10 cellular contexts compared by ENCODE assay signal in genomic region chr9:97703437-97704326, GRCh38. TPM values are rescaled to one million over a fixed set of nuclear protein-coding genes. Genes with fewer than 3 reads are reported as not detected.
DNase-seq lines count a peak whose midpoint lies in the region; ATAC-seq and TF ChIP-seq lines count a peak whose summit lies in the region.
"Had no signal": no experiment of that assay in that cellular context is flagged by ENCODE, and none has a peak within 500 bp of the region (broad histone marks: within the 10 kb centered on the region; RNA-seq: fewer than 3 reads in every experiment).

No MANE protein-coding gene starts in this region.

- no peak for DNase-seq in CD8-positive, alpha-beta memory T cell
- DNase-seq in HCT116 (ENCODE audit: low read depth, low spot score) (peak; percentile 87), SJCRH30 (peak; percentile 26 to 48), epithelial cell of prostate (ENCODE audit: low read depth, low spot score) (peak; percentile 80), cortex of kidney (lab: John Stamatoyannopoulos, UW) (no peak), HEK293T (ENCODE audit: extremely low spot score) (no peak)
- peak in 1 of 2 donors; percentile 8 for DNase-seq in stimulated activated effector memory CD8-positive, alpha-beta T cell treated with anti-CD3 and anti-CD28 coated beads, Interleukin-12 subunit alpha, Interleukin-12 subunit beta, amount 100 ng/mL, for 72 hours (ENCODE audit: low spot score in 2 of 2)
- DNase-seq: heart left ventricle had no signal

- peak overlapping the region; percentile 41 for H3K9ac ChIP-seq in HCT116 (ENCODE audit: low read length)

- no peaks in the 10 kb centered on the region for H3K9me3 ChIP-seq in CD8-positive, alpha-beta memory T cell (ENCODE audit: low read length)
- no peaks in the 10 kb centered on the region for H3K9me3 ChIP-seq in HCT116 (ENCODE audit: control insufficient read depth in 1 of 2, insufficient read depth in 1 of 2, low read depth in 1 of 2, low read length in 2 of 2)
- H3K9me3 ChIP-seq in SJCRH30 (replicated peaks): no peaks in the 10 kb centered on the region
- H3K9me3 ChIP-seq: heart left ventricle had no signal

- H4K20me1 ChIP-seq in HCT116 (ENCODE audit: insufficient read depth): no peaks in the 10 kb centered on the region

- POLR2A ChIA-PET in CD8-positive, alpha-beta memory T cell (lab: Charles Lee): no interaction called here
- POLR2A ChIA-PET in HCT116 (lab: Charles Lee) (no interaction called here), HEK293T (lab: Yijun Ruan, JAX) (no interaction called here)

- H3K27me3 ChIP-seq in CD8-positive, alpha-beta memory T cell (ENCODE audit: insufficient read depth, low read length, poor library complexity, severe bottlenecking): no peaks in the 10 kb centered on the region
- H3K27me3 ChIP-seq in HCT116 (ENCODE audit: insufficient read depth, low read length) (no peaks in the 10 kb centered on the region), SJCRH30 (no peaks in the 10 kb centered on the region)

- H3K9me3 Mint-ChIP-seq in CD8-positive, alpha-beta memory T cell: no peaks in the 10 kb centered on the region
- no peaks in the 10 kb centered on the region for H3K9me3 Mint-ChIP-seq in stimulated activated effector memory CD8-positive, alpha-beta T cell treated with anti-CD3 and anti-CD28 coated beads, Interleukin-12 subunit alpha, Interleukin-12 subunit beta, amount 100 ng/mL, for 72 hours

- peak overlapping the region; percentile 69 for H3K4me2 ChIP-seq in HCT116 (ENCODE audit: low read length)

- H3K4me3 ChIP-seq in CD8-positive, alpha-beta memory T cell (ENCODE audit: low read length): no peak overlapping the region
- H3K4me3 ChIP-seq in HCT116 (replicated peaks in 1 of 2; ENCODE audit: low read depth in 1 of 2, low read length in 2 of 2) (peak overlapping the region; percentile 4 to 34; a peak in 3 of 4 replicates), SJCRH30 (peak overlapping the region; percentile 23)
- H3K4me3 ChIP-seq: heart left ventricle had no signal

- no peak for TF ChIP-seq RAD21 in HCT116 (IDR thresholded peaks at IDR 0.05; ENCODE audit: low read depth)

- TF ChIP-seq CTCF in HCT116 (IDR thresholded peaks at IDR 0.05 in 2 of 3, conservative IDR thresholded peaks at IDR 0.05 in 1 of 3; ENCODE audit: borderline replicate concordance in 1 of 3, insufficient read depth in 1 of 3, low read depth in 2 of 3, low read length in 2 of 3): no peak

- no peaks in the 10 kb centered on the region for H3K36me3 Mint-ChIP-seq in CD8-positive, alpha-beta memory T cell
- H3K36me3 Mint-ChIP-seq in stimulated activated effector memory CD8-positive, alpha-beta T cell treated with anti-CD3 and anti-CD28 coated beads, Interleukin-12 subunit alpha, Interleukin-12 subunit beta, amount 100 ng/mL, for 72 hours: no peaks in the 10 kb centered on the region

- H3K9me2 ChIP-seq in HCT116 (ENCODE audit: insufficient read depth): no peaks in the 10 kb centered on the region

- peaks cover 22 to 29% (median 28%) of the 10 kb centered on the region in 3 donors for H3K4me1 Mint-ChIP-seq in CD8-positive, alpha-beta memory T cell
- peaks cover 42% of the 10 kb centered on the region for H3K4me1 Mint-ChIP-seq in stimulated activated effector memory CD8-positive, alpha-beta T cell treated with anti-CD3 and anti-CD28 coated beads, Interleukin-12 subunit alpha, Interleukin-12 subunit beta, amount 100 ng/mL, for 72 hours

- no peaks in the 10 kb centered on the region for H3K36me3 ChIP-seq in CD8-positive, alpha-beta memory T cell (ENCODE audit: insufficient read depth, low read length)
- H3K36me3 ChIP-seq in HCT116 (ENCODE audit: control insufficient read depth in 1 of 2, insufficient read depth in 2 of 2, low read length in 2 of 2) (no peaks in the 10 kb centered on the region), SJCRH30 (no peaks in the 10 kb centered on the region)
- H3K36me3 ChIP-seq: heart left ventricle had no signal

- no peak for TF ChIP-seq POLR2A in HCT116 (IDR thresholded peaks at IDR 0.05; ENCODE audit: borderline replicate concordance, extremely low read depth, insufficient read depth, insufficient read length)

- RAD21 ChIA-PET in HCT116 (lab: Charles Lee; ENCODE audit: low non-redundant PET in 1 of 2, low total read pairs in 2 of 2, uncharacterized antibody in 2 of 2, unreplicated experiment in 2 of 2): no interaction called here

- peaks cover 13% of the 10 kb centered on the region for H3K4me1 ChIP-seq in CD8-positive, alpha-beta memory T cell (ENCODE audit: insufficient read depth, low read length)
- peaks cover 23 to 39% of the 10 kb centered on the region in 2 experiments for H3K4me1 ChIP-seq in HCT116 (ENCODE audit: control insufficient read depth in 1 of 2, insufficient read depth in 2 of 2, low read length in 2 of 2)
- peaks cover 26% of the 10 kb centered on the region for H3K4me1 ChIP-seq in SJCRH30

- peak; percentile 87 for ATAC-seq in HCT116
- peak; percentile 96 for ATAC-seq in stimulated activated effector memory CD8-positive, alpha-beta T cell treated with anti-CD3 and anti-CD28 coated beads, Interleukin-12 subunit alpha, Interleukin-12 subunit beta, amount 100 ng/mL, for 72 hours
- ATAC-seq in GM19455 (IDR thresholded peaks at IDR 0.05; ENCODE audit: unreplicated experiment): no peak

- peak overlapping the region; percentile 71 for H2AFZ ChIP-seq in HCT116 (ENCODE audit: low read depth, low read length, poor library complexity, severe bottlenecking)

- BruUV-seq in HCT116 (replicated peaks; lab: Mats Ljungman, UMichigan): no TSS peak

- no peak overlapping the region for H3K27ac ChIP-seq in CD8-positive, alpha-beta memory T cell (ENCODE audit: low read depth, low read length)
- H3K27ac ChIP-seq in HCT116 (ENCODE audit: low read depth, low read length): peak overlapping the region; percentile 44
- peak overlapping the region; percentile 4; the same call in 1 of the 2 replicates for H3K27ac ChIP-seq in SJCRH30
- H3K27ac ChIP-seq in epithelial cell of prostate: peak overlapping the region; percentile 81
- H3K27ac ChIP-seq: heart left ventricle, HL-60 had no signal

- no peaks in the 10 kb centered on the region for H3K79me2 ChIP-seq in HCT116 (ENCODE audit: insufficient read depth, low read length)

- H3K27me3 Mint-ChIP-seq in CD8-positive, alpha-beta memory T cell: peaks cover 5 to 33% of the 10 kb centered on the region in 2 donors

- intact Hi-C loops in HCT116 (cut with micrococcal nuclease): no loop called here

- CTCF ChIA-PET in CD8-positive, alpha-beta memory T cell (lab: Charles Lee): no interaction called here
- CTCF ChIA-PET in HCT116 (lab: Charles Lee): interaction anchor here (1.5 to 1.6 kb wide), 2 partner anchors 197 to 219 kb away, joined by 3 to 4 read pairs; no protein-coding TSS in a partner anchor
- CTCF ChIA-PET in HEK293T (lab: Yijun Ruan, JAX): interaction anchor here (0.7 kb wide), 1 partner anchor 187 kb away, joined by 5 read pairs; no protein-coding TSS in a partner anchor

- H3K27ac Mint-ChIP-seq in CD8-positive, alpha-beta memory T cell: peak overlapping the region in 7 of 8 donors; percentile 55 to 90 (median 70)
- H3K27ac Mint-ChIP-seq in stimulated activated effector memory CD8-positive, alpha-beta T cell treated with anti-CD3 and anti-CD28 coated beads, Interleukin-12 subunit alpha, Interleukin-12 subunit beta, amount 100 ng/mL, for 72 hours: peak overlapping the region; percentile 92

- H3K4me3 Mint-ChIP-seq in CD8-positive, alpha-beta memory T cell: peak overlapping the region in 2 of 7 donors; percentile 49 to 50
- H3K4me3 Mint-ChIP-seq in stimulated activated effector memory CD8-positive, alpha-beta T cell treated with anti-CD3 and anti-CD28 coated beads, Interleukin-12 subunit alpha, Interleukin-12 subunit beta, amount 100 ng/mL, for 72 hours: peak overlapping the region; percentile 57

TF ChIP-seq in HCT116, 20 proteins besides CTCF, POLR2A, EP300 and RAD21 (continues in another document):
- TF ChIP-seq CBX3 (IDR thresholded peaks at IDR 0.05; ENCODE audit: low read depth) (peak; percentile 65; the same call in 1 of the 2 replicates), POLR2AphosphoS5 (IDR thresholded peaks at IDR 0.05; ENCODE audit: low read depth, low read length) (peak; percentile 48)
- TF ChIP-seq, protein P1, sequence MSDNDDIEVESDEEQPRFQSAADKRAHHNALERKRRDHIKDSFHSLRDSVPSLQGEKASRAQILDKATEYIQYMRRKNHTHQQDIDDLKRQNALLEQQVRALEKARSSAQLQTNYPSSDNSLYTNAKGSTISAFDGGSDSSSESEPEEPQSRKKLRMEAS (IDR thresholded peaks at IDR 0.05): peak; percentile 83

TF ChIP-seq in HEK293T, 16 proteins besides CTCF, POLR2A, EP300 and RAD21:
- TF ChIP-seq ZNF384 (IDR thresholded peaks at IDR 0.05) (no peak), FOXM1 (IDR thresholded peaks at IDR 0.05; ENCODE audit: borderline replicate concordance) (no peak), NFRKB (IDR thresholded peaks at IDR 0.05) (no peak)
TF ChIP-seq in HEK293T: peak in this region for 0.

RNA-seq across cellular contexts. Expression of gene XPA, which starts 6.5 kb away (rescaled TPM):
- total RNA-seq in CD8-positive, alpha-beta memory T cell: 10 to 100 TPM; 11.2 to 13.0 TPM
- polyA plus RNA-seq in CD8-positive, alpha-beta memory T cell: 37.9 TPM
- total RNA-seq in HCT116 (2021; ENCODE audit: unreplicated experiment): 9.3 TPM
- polyA plus RNA-seq in HCT116 (2012): 4.2 and 6.1 TPM in 2 replicates
- total RNA-seq in SJCRH30 (2014; rRNA removed; shearing (Covaris generic)): 12.8 and 13.1 TPM in 2 replicates

Comparison
In these comparisons a context has a peak if more than half of its experiments do, and no peak if none do; other contexts are left out.
1. DNase-seq: peak in HCT116 (single experiment), SJCRH30 (2 of 2) and epithelial cell of prostate (single experiment); none in CD8-positive, alpha-beta memory T cell (0 of 5), cortex of kidney (single experiment) and HEK293T (single experiment).